In genomic region chr20:38685853-38686473, GRCh38 we compare ENCODE assay signal across 1 cellular context.
TF ChIP-seq lines count a peak whose summit lies in the region.

No MANE protein-coding gene starts in this region.

TF ChIP-seq in HepG2, 621 proteins besides CTCF, POLR2A, EP300 and RAD21 (continued from another document and continues in another):
- TF ChIP-seq ZNF646 (CRISPR knock-in tag; IDR thresholded peaks at IDR 0.05) (no peak), MAF1 (CRISPR knock-in tag; IDR thresholded peaks at IDR 0.05; ENCODE audit: borderline replicate concordance) (peak; percentile 96; the same call in 1 of the 2 replicates), GLMP (CRISPR knock-in tag; IDR thresholded peaks at IDR 0.05; ENCODE audit: borderline replicate concordance) (peak; percentile 87; the same call in 1 of the 2 replicates), ZNF639 (CRISPR knock-in tag; conservative IDR thresholded peaks at IDR 0.05) (peak; percentile 85; the same call in 1 of the 2 replicates), ZNF329 (CRISPR knock-in tag; IDR thresholded peaks at IDR 0.05; ENCODE audit: low read depth) (peak; percentile 66; the same call in 1 of the 2 replicates), ZNF160 (CRISPR knock-in tag; IDR thresholded peaks at IDR 0.05) (peak; percentile 91; the same call in 1 of the 2 replicates), ZBTB7A (CRISPR knock-in tag; IDR thresholded peaks at IDR 0.05) (peak; percentile 89; the same call in 1 of the 2 replicates), ASH2L (IDR thresholded peaks at IDR 0.05; ENCODE audit: insufficient read length, low read depth, low read length) (no peak), NFE2L2 (IDR thresholded peaks at IDR 0.05; ENCODE audit: low read length) (no peak), ZFP37 (CRISPR knock-in tag; IDR thresholded peaks at IDR 0.05; ENCODE audit: borderline replicate concordance) (peak; percentile 98), HCFC1 (IDR thresholded peaks at IDR 0.05; ENCODE audit: low read depth, low read length) (peak; percentile 39; the same call in 1 of the 2 replicates), AHDC1 (CRISPR knock-in tag; IDR thresholded peaks at IDR 0.05; ENCODE audit: borderline replicate concordance) (no peak), SKIL (CRISPR knock-in tag; IDR thresholded peaks at IDR 0.05; ENCODE audit: borderline replicate concordance) (0 out of 2 replicates have a peak, but pooled peaks have one; percentile 26), MED8 (CRISPR knock-in tag; IDR thresholded peaks at IDR 0.05; ENCODE audit: insufficient replicate concordance) (no peak), CSRNP2 (CRISPR knock-in tag; conservative IDR thresholded peaks at IDR 0.05; ENCODE audit: low read depth) (no peak), ZNF207 (IDR thresholded peaks at IDR 0.05; ENCODE audit: borderline replicate concordance) (no peak), RFX3 (CRISPR knock-in tag; IDR thresholded peaks at IDR 0.05) (peak; percentile 52), AFF4 (CRISPR knock-in tag; IDR thresholded peaks at IDR 0.05) (no peak), ZNF10 (CRISPR knock-in tag; IDR thresholded peaks at IDR 0.05; ENCODE audit: borderline replicate concordance, low read depth) (no peak), GPN1 (CRISPR knock-in tag; IDR thresholded peaks at IDR 0.05; ENCODE audit: borderline replicate concordance) (peak; percentile 78; the same call in 1 of the 2 replicates), HMG20A (CRISPR knock-in tag; IDR thresholded peaks at IDR 0.05; ENCODE audit: borderline replicate concordance) (peak; percentile 60; the same call in 1 of the 2 replicates), ZKSCAN1 (IDR thresholded peaks at IDR 0.05; ENCODE audit: low read length) (no peak), ETV5 (CRISPR knock-in tag; IDR thresholded peaks at IDR 0.05; ENCODE audit: borderline replicate concordance) (peak; percentile 55)
